In genomic region chr9:75087279-75087823, GRCh38 we compare ENCODE assay signal across 8 cellular contexts. TPM values are rescaled to one million over a fixed set of nuclear protein-coding genes. Genes with fewer than 3 reads are reported as not detected.
DNase-seq lines count a peak whose midpoint lies in the region; ATAC-seq and TF ChIP-seq lines count a peak whose summit lies in the region.

No MANE protein-coding gene starts in this region.

- no peaks in the 10 kb centered on the region for H3K36me3 ChIP-seq in prostate gland

- no peak for TF ChIP-seq POLR2A in prostate gland (IDR thresholded peaks at IDR 0.05)

- TF ChIP-seq CTCF in prostate gland (IDR thresholded peaks at IDR 0.05): peak in 1 of 4 experiments; percentile 8

- 8% methylated on average over 20 of the region's 20 CpGs for WGBS in prostate gland

- intact Hi-C loops in Right ventricle myocardium superior (cut with DNase I): no loop called here
- intact Hi-C loops in Right ventricle myocardium inferior (cut with DNase I): loop anchor here (5.0 to 10.0 kb wide), 3 partner anchors 60 to 1683 kb away; partner anchors contain the start of genes C9orf40 and CARNMT1
- intact Hi-C loops in prostate gland (cut with DNase I): no loop called here

- no peaks in the 10 kb centered on the region for H3K9me3 ChIP-seq in prostate gland

- peak overlapping the region; percentile 77 to 82 for H3K4me3 ChIP-seq in prostate gland

- DNase-seq in Right ventricle myocardium superior (no peak), Right ventricle myocardium inferior (ENCODE audit: missing footprints) (no peak), NCI-H82 treated with DMSO at 0.1 percent for 48 hours (lab: John Stamatoyannopoulos, UW; ENCODE audit: unreplicated experiment) (peak; percentile 2), glomerular visceral epithelial cell (ENCODE audit: extremely low spot score) (peak; percentile 58), prostate gland (ENCODE audit: low spot score) (peak; percentile 41), NCI-H446 (lab: John Stamatoyannopoulos, UW) (no peak)
- DNase-seq in activated effector memory CD4-positive, alpha-beta T cell treated with Interleukin-2 at 50 U/mL for 16 hours: peak; percentile 28

- H3K27me3 ChIP-seq in prostate gland (replicated peaks; ENCODE audit: insufficient read depth): no peaks in the 10 kb centered on the region

- ATAC-seq in Right ventricle myocardium superior (ENCODE audit: poor library complexity) (peak; percentile 25), Right ventricle myocardium inferior (no peak), HG02852 (IDR thresholded peaks at IDR 0.05; ENCODE audit: unreplicated experiment) (peak; percentile 24)

- H3K4me1 ChIP-seq in prostate gland (replicated peaks): no peaks in the 10 kb centered on the region

- peak overlapping the region; percentile 97 to 99 for H3K27ac ChIP-seq in prostate gland

RNA-seq across cellular contexts. Expression of gene NMRK1, which starts 0.6 kb away (rescaled TPM):
- total RNA-seq in Right ventricle myocardium superior (17.3 TPM), Right ventricle myocardium inferior (21.9 TPM), prostate gland (10 to 100 TPM; 16.2 to 34.1 TPM)

RNA-seq across cellular contexts. Expression of gene OSTF1, which starts 1.0 kb away (rescaled TPM):
- total RNA-seq in Right ventricle myocardium superior: 20.6 TPM
- total RNA-seq in Right ventricle myocardium inferior: 25.0 TPM
- total RNA-seq in prostate gland: 10 to 100 TPM; 24.5 to 35.8 TPM

RNA-seq across cellular contexts. Expression of gene CARNMT1, which starts 59.3 kb away (rescaled TPM):
- 12.6 TPM for total RNA-seq in Right ventricle myocardium superior
- total RNA-seq in Right ventricle myocardium inferior: 14.7 TPM
- total RNA-seq in prostate gland: 10 to 100 TPM; 24.7 to 25.3 TPM

Comparison
In these comparisons a context has a peak if more than half of its experiments do, and no peak if none do; other contexts are left out.
1. DNase-seq: peak in NCI-H82 treated with DMSO at 0.1 percent for 48 hours (single experiment), activated effector memory CD4-positive, alpha-beta T cell treated with Interleukin-2 at 50 U/mL for 16 hours (single experiment), glomerular visceral epithelial cell (single experiment) and prostate gland (single experiment); none in Right ventricle myocardium superior (single experiment), Right ventricle myocardium inferior (single experiment) and NCI-H446 (0 of 2).